ENCODE assay signal across 1 cellular context in the genomic region with DNA sequence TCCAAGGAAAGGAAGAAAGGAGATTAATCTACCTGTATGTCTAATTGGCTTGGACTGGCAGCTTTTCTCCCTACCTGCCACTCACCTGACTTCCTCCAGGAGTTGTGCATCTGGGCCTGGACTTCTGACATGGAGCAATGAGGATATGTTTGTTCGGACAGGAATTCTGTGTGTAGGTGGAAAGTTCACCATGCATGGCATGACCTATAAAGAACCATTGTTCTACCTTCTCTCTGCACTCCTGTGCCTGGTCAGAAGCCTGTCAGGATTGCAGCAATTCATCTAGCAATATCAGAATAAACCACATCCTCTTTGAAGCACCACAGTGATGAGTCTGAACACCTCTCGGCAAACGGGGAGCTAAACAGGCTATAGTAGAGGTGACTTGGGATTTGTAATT.
TF ChIP-seq lines count a peak whose summit lies in the region.

No MANE protein-coding gene starts in this region.

TF ChIP-seq in HepG2, 621 proteins besides CTCF, POLR2A, EP300 and RAD21 (continues in another document):
- TF ChIP-seq, protein P1, sequence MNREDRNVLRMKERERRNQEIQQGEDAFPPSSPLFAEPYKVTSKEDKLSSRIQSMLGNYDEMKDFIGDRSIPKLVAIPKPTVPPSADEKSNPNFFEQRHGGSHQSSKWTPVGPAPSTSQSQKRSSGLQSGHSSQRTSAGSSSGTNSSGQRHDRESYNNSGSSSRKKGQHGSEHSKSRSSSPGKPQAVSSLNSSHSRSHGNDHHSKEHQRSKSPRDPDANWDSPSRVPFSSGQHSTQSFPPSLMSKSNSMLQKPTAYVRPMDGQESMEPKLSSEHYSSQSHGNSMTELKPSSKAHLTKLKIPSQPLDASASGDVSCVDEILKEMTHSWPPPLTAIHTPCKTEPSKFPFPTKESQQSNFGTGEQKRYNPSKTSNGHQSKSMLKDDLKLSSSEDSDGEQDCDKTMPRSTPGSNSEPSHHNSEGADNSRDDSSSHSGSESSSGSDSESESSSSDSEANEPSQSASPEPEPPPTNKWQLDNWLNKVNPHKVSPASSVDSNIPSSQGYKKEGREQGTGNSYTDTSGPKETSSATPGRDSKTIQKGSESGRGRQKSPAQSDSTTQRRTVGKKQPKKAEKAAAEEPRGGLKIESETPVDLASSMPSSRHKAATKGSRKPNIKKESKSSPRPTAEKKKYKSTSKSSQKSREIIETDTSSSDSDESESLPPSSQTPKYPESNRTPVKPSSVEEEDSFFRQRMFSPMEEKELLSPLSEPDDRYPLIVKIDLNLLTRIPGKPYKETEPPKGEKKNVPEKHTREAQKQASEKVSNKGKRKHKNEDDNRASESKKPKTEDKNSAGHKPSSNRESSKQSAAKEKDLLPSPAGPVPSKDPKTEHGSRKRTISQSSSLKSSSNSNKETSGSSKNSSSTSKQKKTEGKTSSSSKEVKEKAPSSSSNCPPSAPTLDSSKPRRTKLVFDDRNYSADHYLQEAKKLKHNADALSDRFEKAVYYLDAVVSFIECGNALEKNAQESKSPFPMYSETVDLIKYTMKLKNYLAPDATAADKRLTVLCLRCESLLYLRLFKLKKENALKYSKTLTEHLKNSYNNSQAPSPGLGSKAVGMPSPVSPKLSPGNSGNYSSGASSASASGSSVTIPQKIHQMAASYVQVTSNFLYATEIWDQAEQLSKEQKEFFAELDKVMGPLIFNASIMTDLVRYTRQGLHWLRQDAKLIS (CRISPR knock-in tag; IDR thresholded peaks at IDR 0.05): no peak
- TF ChIP-seq, protein P2, sequence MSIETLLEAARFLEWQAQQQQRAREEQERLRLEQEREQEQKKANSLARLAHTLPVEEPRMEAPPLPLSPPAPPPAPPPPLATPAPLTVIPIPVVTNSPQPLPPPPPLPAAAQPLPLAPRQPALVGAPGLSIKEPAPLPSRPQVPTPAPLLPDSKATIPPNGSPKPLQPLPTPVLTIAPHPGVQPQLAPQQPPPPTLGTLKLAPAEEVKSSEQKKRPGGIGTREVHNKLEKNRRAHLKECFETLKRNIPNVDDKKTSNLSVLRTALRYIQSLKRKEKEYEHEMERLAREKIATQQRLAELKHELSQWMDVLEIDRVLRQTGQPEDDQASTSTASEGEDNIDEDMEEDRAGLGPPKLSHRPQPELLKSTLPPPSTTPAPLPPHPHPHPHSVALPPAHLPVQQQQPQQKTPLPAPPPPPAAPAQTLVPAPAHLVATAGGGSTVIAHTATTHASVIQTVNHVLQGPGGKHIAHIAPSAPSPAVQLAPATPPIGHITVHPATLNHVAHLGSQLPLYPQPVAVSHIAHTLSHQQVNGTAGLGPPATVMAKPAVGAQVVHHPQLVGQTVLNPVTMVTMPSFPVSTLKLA (IDR thresholded peaks at IDR 0.05): no peak
- TF ChIP-seq PHB2 (IDR thresholded peaks at IDR 0.05; ENCODE audit: partially characterized antibody) (no peak), YY1 (IDR thresholded peaks at IDR 0.05; ENCODE audit: insufficient read depth, insufficient replicate concordance, low read depth, low read length) (no peak), TEAD3 (CRISPR knock-in tag; optimal IDR thresholded peaks at IDR 0.05; ENCODE audit: borderline replicate concordance) (peak; percentile 67), SOX6 (IDR thresholded peaks at IDR 0.05) (no peak), SOX6 (CRISPR knock-in tag; IDR thresholded peaks at IDR 0.05) (peak; percentile 86), ZNF7 (CRISPR knock-in tag; IDR thresholded peaks at IDR 0.05) (0 out of 2 replicates have a peak, but pooled peaks have one; percentile 29), ZNF101 (CRISPR knock-in tag; IDR thresholded peaks at IDR 0.05; ENCODE audit: borderline replicate concordance, low read depth) (no peak), ZNF772 (CRISPR knock-in tag; IDR thresholded peaks at IDR 0.05) (no peak), ZNF782 (CRISPR knock-in tag; IDR thresholded peaks at IDR 0.05; ENCODE audit: borderline replicate concordance) (no peak), REPIN1 (CRISPR knock-in tag; IDR thresholded peaks at IDR 0.05; ENCODE audit: borderline replicate concordance, low read depth) (peak; percentile 64; the same call in 1 of the 2 replicates), ZNF317 (CRISPR knock-in tag; IDR thresholded peaks at IDR 0.05) (0 out of 2 replicates have a peak, but pooled peaks have one; percentile 22), KAT7 (CRISPR knock-in tag; IDR thresholded peaks at IDR 0.05; ENCODE audit: borderline replicate concordance) (no peak), ZNF331 (CRISPR knock-in tag; IDR thresholded peaks at IDR 0.05) (0 out of 2 replicates have a peak, but pooled peaks have one; percentile 42), NFKBIZ (CRISPR knock-in tag; IDR thresholded peaks at IDR 0.05) (no peak), POLR2AphosphoS2 (IDR thresholded peaks at IDR 0.05; ENCODE audit: low read depth, low read length) (no peak), CCDC6 (CRISPR knock-in tag; IDR thresholded peaks at IDR 0.05) (no peak), ZSCAN29 (CRISPR knock-in tag; conservative IDR thresholded peaks at IDR 0.05) (no peak), GLI4 (CRISPR knock-in tag; IDR thresholded peaks at IDR 0.05; ENCODE audit: borderline replicate concordance) (no peak), ZNF256 (CRISPR knock-in tag; conservative IDR thresholded peaks at IDR 0.05) (no peak), TCF12 (IDR thresholded peaks at IDR 0.05) (no peak), TCF12 (CRISPR knock-in tag; IDR thresholded peaks at IDR 0.05) (no peak), ZNF274 (CRISPR knock-in tag; IDR thresholded peaks at IDR 0.05) (no peak), ZNF569 (CRISPR knock-in tag; IDR thresholded peaks at IDR 0.05; ENCODE audit: borderline replicate concordance) (no peak), ZNF607 (CRISPR knock-in tag; IDR thresholded peaks at IDR 0.05; ENCODE audit: borderline replicate concordance) (no peak), ZFY (CRISPR knock-in tag; IDR thresholded peaks at IDR 0.05) (no peak)
- TF ChIP-seq, protein P3, sequence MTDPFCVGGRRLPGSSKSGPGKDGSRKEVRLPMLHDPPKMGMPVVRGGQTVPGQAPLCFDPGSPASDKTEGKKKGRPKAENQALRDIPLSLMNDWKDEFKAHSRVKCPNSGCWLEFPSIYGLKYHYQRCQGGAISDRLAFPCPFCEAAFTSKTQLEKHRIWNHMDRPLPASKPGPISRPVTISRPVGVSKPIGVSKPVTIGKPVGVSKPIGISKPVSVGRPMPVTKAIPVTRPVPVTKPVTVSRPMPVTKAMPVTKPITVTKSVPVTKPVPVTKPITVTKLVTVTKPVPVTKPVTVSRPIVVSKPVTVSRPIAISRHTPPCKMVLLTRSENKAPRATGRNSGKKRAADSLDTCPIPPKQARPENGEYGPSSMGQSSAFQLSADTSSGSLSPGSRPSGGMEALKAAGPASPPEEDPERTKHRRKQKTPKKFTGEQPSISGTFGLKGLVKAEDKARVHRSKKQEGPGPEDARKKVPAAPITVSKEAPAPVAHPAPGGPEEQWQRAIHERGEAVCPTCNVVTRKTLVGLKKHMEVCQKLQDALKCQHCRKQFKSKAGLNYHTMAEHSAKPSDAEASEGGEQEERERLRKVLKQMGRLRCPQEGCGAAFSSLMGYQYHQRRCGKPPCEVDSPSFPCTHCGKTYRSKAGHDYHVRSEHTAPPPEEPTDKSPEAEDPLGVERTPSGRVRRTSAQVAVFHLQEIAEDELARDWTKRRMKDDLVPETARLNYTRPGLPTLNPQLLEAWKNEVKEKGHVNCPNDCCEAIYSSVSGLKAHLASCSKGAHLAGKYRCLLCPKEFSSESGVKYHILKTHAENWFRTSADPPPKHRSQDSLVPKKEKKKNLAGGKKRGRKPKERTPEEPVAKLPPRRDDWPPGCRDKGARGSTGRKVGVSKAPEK (CRISPR knock-in tag; IDR thresholded peaks at IDR 0.05; ENCODE audit: borderline replicate concordance): no peak
- TF ChIP-seq, protein P4, sequence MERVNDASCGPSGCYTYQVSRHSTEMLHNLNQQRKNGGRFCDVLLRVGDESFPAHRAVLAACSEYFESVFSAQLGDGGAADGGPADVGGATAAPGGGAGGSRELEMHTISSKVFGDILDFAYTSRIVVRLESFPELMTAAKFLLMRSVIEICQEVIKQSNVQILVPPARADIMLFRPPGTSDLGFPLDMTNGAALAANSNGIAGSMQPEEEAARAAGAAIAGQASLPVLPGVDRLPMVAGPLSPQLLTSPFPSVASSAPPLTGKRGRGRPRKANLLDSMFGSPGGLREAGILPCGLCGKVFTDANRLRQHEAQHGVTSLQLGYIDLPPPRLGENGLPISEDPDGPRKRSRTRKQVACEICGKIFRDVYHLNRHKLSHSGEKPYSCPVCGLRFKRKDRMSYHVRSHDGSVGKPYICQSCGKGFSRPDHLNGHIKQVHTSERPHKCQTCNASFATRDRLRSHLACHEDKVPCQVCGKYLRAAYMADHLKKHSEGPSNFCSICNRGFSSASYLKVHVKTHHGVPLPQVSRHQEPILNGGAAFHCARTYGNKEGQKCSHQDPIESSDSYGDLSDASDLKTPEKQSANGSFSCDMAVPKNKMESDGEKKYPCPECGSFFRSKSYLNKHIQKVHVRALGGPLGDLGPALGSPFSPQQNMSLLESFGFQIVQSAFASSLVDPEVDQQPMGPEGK (CRISPR knock-in tag; IDR thresholded peaks at IDR 0.05): no peak
- TF ChIP-seq, protein P5, sequence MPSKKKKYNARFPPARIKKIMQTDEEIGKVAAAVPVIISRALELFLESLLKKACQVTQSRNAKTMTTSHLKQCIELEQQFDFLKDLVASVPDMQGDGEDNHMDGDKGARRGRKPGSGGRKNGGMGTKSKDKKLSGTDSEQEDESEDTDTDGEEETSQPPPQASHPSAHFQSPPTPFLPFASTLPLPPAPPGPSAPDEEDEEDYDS (CRISPR knock-in tag; IDR thresholded peaks at IDR 0.05): no peak
- TF ChIP-seq, protein P6, sequence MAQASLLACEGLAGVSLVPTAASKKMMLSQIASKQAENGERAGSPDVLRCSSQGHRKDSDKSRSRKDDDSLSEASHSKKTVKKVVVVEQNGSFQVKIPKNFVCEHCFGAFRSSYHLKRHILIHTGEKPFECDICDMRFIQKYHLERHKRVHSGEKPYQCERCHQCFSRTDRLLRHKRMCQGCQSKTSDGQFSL (CRISPR knock-in tag; IDR thresholded peaks at IDR 0.05): no peak
- TF ChIP-seq, protein P7, sequence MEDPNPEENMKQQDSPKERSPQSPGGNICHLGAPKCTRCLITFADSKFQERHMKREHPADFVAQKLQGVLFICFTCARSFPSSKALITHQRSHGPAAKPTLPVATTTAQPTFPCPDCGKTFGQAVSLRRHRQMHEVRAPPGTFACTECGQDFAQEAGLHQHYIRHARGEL (CRISPR knock-in tag; IDR thresholded peaks at IDR 0.05): no peak
- TF ChIP-seq, protein P8, sequence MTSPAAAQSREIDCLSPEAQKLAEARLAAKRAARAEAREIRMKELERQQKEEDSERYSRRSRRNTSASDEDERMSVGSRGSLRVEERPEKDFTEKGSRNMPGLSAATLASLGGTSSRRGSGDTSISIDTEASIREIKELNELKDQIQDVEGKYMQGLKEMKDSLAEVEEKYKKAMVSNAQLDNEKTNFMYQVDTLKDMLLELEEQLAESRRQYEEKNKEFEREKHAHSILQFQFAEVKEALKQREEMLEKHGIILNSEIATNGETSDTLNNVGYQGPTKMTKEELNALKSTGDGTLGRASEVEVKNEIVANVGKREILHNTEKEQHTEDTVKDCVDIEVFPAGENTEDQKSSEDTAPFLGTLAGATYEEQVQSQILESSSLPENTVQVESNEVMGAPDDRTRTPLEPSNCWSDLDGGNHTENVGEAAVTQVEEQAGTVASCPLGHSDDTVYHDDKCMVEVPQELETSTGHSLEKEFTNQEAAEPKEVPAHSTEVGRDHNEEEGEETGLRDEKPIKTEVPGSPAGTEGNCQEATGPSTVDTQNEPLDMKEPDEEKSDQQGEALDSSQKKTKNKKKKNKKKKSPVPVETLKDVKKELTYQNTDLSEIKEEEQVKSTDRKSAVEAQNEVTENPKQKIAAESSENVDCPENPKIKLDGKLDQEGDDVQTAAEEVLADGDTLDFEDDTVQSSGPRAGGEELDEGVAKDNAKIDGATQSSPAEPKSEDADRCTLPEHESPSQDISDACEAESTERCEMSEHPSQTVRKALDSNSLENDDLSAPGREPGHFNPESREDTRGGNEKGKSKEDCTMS (CRISPR knock-in tag; conservative IDR thresholded peaks at IDR 0.05): no peak
- TF ChIP-seq, protein P9, sequence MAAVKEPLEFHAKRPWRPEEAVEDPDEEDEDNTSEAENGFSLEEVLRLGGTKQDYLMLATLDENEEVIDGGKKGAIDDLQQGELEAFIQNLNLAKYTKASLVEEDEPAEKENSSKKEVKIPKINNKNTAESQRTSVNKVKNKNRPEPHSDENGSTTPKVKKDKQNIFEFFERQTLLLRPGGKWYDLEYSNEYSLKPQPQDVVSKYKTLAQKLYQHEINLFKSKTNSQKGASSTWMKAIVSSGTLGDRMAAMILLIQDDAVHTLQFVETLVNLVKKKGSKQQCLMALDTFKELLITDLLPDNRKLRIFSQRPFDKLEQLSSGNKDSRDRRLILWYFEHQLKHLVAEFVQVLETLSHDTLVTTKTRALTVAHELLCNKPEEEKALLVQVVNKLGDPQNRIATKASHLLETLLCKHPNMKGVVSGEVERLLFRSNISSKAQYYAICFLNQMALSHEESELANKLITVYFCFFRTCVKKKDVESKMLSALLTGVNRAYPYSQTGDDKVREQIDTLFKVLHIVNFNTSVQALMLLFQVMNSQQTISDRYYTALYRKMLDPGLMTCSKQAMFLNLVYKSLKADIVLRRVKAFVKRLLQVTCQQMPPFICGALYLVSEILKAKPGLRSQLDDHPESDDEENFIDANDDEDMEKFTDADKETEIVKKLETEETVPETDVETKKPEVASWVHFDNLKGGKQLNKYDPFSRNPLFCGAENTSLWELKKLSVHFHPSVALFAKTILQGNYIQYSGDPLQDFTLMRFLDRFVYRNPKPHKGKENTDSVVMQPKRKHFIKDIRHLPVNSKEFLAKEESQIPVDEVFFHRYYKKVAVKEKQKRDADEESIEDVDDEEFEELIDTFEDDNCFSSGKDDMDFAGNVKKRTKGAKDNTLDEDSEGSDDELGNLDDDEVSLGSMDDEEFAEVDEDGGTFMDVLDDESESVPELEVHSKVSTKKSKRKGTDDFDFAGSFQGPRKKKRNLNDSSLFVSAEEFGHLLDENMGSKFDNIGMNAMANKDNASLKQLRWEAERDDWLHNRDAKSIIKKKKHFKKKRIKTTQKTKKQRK (IDR thresholded peaks at IDR 0.05; ENCODE audit: low read length): no peak
- TF ChIP-seq, protein P10, sequence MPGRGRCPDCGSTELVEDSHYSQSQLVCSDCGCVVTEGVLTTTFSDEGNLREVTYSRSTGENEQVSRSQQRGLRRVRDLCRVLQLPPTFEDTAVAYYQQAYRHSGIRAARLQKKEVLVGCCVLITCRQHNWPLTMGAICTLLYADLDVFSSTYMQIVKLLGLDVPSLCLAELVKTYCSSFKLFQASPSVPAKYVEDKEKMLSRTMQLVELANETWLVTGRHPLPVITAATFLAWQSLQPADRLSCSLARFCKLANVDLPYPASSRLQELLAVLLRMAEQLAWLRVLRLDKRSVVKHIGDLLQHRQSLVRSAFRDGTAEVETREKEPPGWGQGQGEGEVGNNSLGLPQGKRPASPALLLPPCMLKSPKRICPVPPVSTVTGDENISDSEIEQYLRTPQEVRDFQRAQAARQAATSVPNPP (CRISPR knock-in tag; IDR thresholded peaks at IDR 0.05): no peak
- TF ChIP-seq, protein P11, sequence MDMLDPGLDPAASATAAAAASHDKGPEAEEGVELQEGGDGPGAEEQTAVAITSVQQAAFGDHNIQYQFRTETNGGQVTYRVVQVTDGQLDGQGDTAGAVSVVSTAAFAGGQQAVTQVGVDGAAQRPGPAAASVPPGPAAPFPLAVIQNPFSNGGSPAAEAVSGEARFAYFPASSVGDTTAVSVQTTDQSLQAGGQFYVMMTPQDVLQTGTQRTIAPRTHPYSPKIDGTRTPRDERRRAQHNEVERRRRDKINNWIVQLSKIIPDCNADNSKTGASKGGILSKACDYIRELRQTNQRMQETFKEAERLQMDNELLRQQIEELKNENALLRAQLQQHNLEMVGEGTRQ (IDR thresholded peaks at IDR 0.05; ENCODE audit: low read depth, low read length): no peak
- TF ChIP-seq, protein P11 (CRISPR knock-in tag; IDR thresholded peaks at IDR 0.05; ENCODE audit: borderline replicate concordance): no peak
